17 cellular contexts compared by ENCODE assay signal in the genomic region with DNA sequence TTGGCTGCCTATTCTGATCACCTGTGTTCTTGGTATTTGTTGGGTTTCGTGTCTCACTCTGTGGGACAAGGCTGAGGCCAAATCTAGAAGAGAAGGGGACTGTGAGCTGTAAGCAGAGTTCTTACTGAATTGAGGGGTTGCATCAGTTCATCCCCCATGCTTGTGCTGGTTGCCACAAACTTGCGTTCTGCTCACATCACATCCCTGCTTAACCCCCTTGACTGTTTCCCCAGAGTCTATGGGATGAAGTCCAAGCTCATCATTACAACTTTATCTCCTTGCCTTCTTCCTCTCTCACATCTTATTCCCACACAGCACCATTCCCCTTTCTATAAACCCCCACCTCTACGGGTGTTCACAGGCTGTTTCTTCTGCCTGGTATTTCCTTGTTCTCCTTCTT.
DNase-seq lines count a peak whose midpoint lies in the region; ATAC-seq and TF ChIP-seq lines count a peak whose summit lies in the region.
"Had no signal": no experiment of that assay in that cellular context is flagged by ENCODE, and none has a peak within 500 bp of the region (broad histone marks: within the 10 kb centered on the region; RNA-seq: fewer than 3 reads in every experiment).

No MANE protein-coding gene starts in this region.

- TF ChIP-seq CTCF in AG04449 (IDR thresholded peaks at IDR 0.05; ENCODE audit: insufficient read depth, low read length, missing control alignments): no peak
- no peak for TF ChIP-seq CTCF in OCI-LY3 (IDR thresholded peaks at IDR 0.05; ENCODE audit: low read depth, low read length)
- TF ChIP-seq CTCF in esophagus muscularis mucosa (IDR thresholded peaks at IDR 0.05): no peak
- no peak for TF ChIP-seq CTCF in osteoblast (IDR thresholded peaks at IDR 0.05; ENCODE audit: extremely low read depth, low read depth, low read length)

- peaks cover 16% of the 10 kb centered on the region for H3K27me3 Mint-ChIP-seq in activated naive CD8-positive, alpha-beta T cell treated with anti-CD3 and anti-CD28 coated beads, Interleukin-2, amount 50 U/mL, for 24 hours

- H4K20me1 ChIP-seq in OCI-LY3 (ENCODE audit: insufficient read depth, low read length) (no peaks in the 10 kb centered on the region), osteoblast (ENCODE audit: insufficient read depth, low read length) (no peaks in the 10 kb centered on the region), Karpas-422 (ENCODE audit: insufficient read depth, low read depth, low read length) (no peaks in the 10 kb centered on the region)

- no peaks in the 10 kb centered on the region for H3K9me3 ChIP-seq in OCI-LY3 (ENCODE audit: insufficient read depth, low read length)
- no peaks in the 10 kb centered on the region for H3K9me3 ChIP-seq in esophagus muscularis mucosa
- no peaks in the 10 kb centered on the region for H3K9me3 ChIP-seq in osteoblast (ENCODE audit: low read depth, low read length)
- no peaks in the 10 kb centered on the region for H3K9me3 ChIP-seq in Karpas-422 (ENCODE audit: low read length)
- H3K9me3 ChIP-seq: A549, HAP-1 had no signal

- no peak for ATAC-seq in activated naive CD8-positive, alpha-beta T cell treated with anti-CD3 and anti-CD28 coated beads, Interleukin-2, amount 50 U/mL, for 24 hours
- no peak for ATAC-seq in GM21619 (IDR thresholded peaks at IDR 0.05; ENCODE audit: unreplicated experiment)
- no peak for ATAC-seq in HG02642 (IDR thresholded peaks at IDR 0.05; ENCODE audit: poor library complexity, unreplicated experiment)

- TF ChIP-seq EP300 in esophagus muscularis mucosa (IDR thresholded peaks at IDR 0.05): no peak

- WGBS in esophagus muscularis mucosa: 90% methylated on average over 3 of the region's 3 CpGs

- no peak for DNase-seq in AG04449 (ENCODE audit: low read depth, low spot score)
- DNase-seq in esophagus muscularis mucosa (ENCODE audit: extremely low spot score): peak; percentile 47
- no peak for DNase-seq in osteoblast (ENCODE audit: insufficient read length, low spot score, missing footprints)
- DNase-seq in Karpas-422: no peak
- no peak for DNase-seq in activated naive CD8-positive, alpha-beta T cell treated with anti-CD3 and anti-CD28 coated beads, Interleukin-2, amount 50 U/mL, for 24 hours
- DNase-seq: AML-193, NCI-H1417 treated with DMSO at 0.1 percent for 48 hours, NCI-H1930, NCI-H2171, NCI-H69 had no signal

- H3K27ac Mint-ChIP-seq in activated naive CD8-positive, alpha-beta T cell treated with anti-CD3 and anti-CD28 coated beads, Interleukin-2, amount 50 U/mL, for 24 hours: no peak overlapping the region

- peak overlapping the region; percentile 58; the same call in 1 of the 2 replicates for H3K9ac ChIP-seq in OCI-LY3 (ENCODE audit: low read length)
- H3K9ac ChIP-seq in Karpas-422 (ENCODE audit: low read length): no peak overlapping the region

- H3K4me1 ChIP-seq in OCI-LY3 (ENCODE audit: low read length) (peaks cover 35% of the 10 kb centered on the region), esophagus muscularis mucosa (no peaks in the 10 kb centered on the region), osteoblast (ENCODE audit: insufficient read depth, low read length) (peaks cover 40% of the 10 kb centered on the region), Karpas-422 (ENCODE audit: low read length) (no peaks in the 10 kb centered on the region)
- H3K4me1 ChIP-seq: HAP-1 had no signal

- POLR2A ChIA-PET in AG04449 (lab: Yijun Ruan, JAX): interaction anchor here (1.0 to 1.1 kb wide), 2 partner anchors 25 to 70 kb away, joined by 3 read pairs; no protein-coding TSS in a partner anchor

- H3K79me2 ChIP-seq in OCI-LY3 (ENCODE audit: low read length) (no peaks in the 10 kb centered on the region), osteoblast (ENCODE audit: insufficient read depth, low read length) (peaks cover 20% of the 10 kb centered on the region), Karpas-422 (ENCODE audit: low read length) (no peaks in the 10 kb centered on the region)

- no peak for TF ChIP-seq POLR2A in esophagus muscularis mucosa (IDR thresholded peaks at IDR 0.05; ENCODE audit: low read depth)

- peak overlapping the region; percentile 88 for H3K27ac ChIP-seq in OCI-LY3 (ENCODE audit: low read length)
- H3K27ac ChIP-seq in esophagus muscularis mucosa (replicated peaks in 1 of 4): no peak overlapping the region
- H3K27ac ChIP-seq in osteoblast (ENCODE audit: low read depth, low read length): peak overlapping the region; percentile 86
- H3K27ac ChIP-seq in Karpas-422 (ENCODE audit: low read length): no peak overlapping the region
- H3K27ac ChIP-seq: A549, HL-60 had no signal

- no peaks in the 10 kb centered on the region for H3K27me3 ChIP-seq in OCI-LY3 (ENCODE audit: low read depth, low read length)
- H3K27me3 ChIP-seq in esophagus muscularis mucosa: no peaks in the 10 kb centered on the region
- H3K27me3 ChIP-seq in osteoblast (ENCODE audit: insufficient read depth, low read length): no peaks in the 10 kb centered on the region
- no peaks in the 10 kb centered on the region for H3K27me3 ChIP-seq in Karpas-422 (ENCODE audit: low read length)

- H2AFZ ChIP-seq in OCI-LY3 (ENCODE audit: low read depth, low read length) (no peak overlapping the region), osteoblast (ENCODE audit: low read length) (no peak overlapping the region), Karpas-422 (ENCODE audit: low read length) (no peak overlapping the region)

- H3K9me2 ChIP-seq in Karpas-422 (replicated peaks; ENCODE audit: insufficient read depth, low read length): no peaks in the 10 kb centered on the region

- intact Hi-C loops in esophagus muscularis mucosa (cut with DNase I): no loop called here

- peak overlapping the region; percentile 74 for H3K4me2 ChIP-seq in OCI-LY3 (ENCODE audit: low read length)
- H3K4me2 ChIP-seq in osteoblast (ENCODE audit: insufficient read depth, low read length): no peak overlapping the region
- no peak overlapping the region for H3K4me2 ChIP-seq in Karpas-422 (ENCODE audit: low read depth, low read length, poor library complexity, severe bottlenecking)

- CTCF ChIA-PET in AG04449 (lab: Yijun Ruan, JAX): interaction anchor here (2.1 to 7.5 kb wide), 3 partner anchors 15 to 228 kb away, joined by 8 to 56 read pairs (median 14); a partner anchor contains a TSS

- H3K4me1 Mint-ChIP-seq in activated naive CD8-positive, alpha-beta T cell treated with anti-CD3 and anti-CD28 coated beads, Interleukin-2, amount 50 U/mL, for 24 hours: no peaks in the 10 kb centered on the region
- H3K4me1 Mint-ChIP-seq: CD14-positive monocyte had no signal

- H3K36me3 Mint-ChIP-seq in activated naive CD8-positive, alpha-beta T cell treated with anti-CD3 and anti-CD28 coated beads, Interleukin-2, amount 50 U/mL, for 24 hours (ENCODE audit: low read depth): no peaks in the 10 kb centered on the region
- H3K36me3 Mint-ChIP-seq: CD14-positive monocyte had no signal

- H3K4me3 ChIP-seq in AG04449 (ENCODE audit: low read depth, low read length) (peak overlapping the region; percentile 7; the same call in 1 of the 2 replicates), OCI-LY3 (ENCODE audit: low read length) (no peak overlapping the region), esophagus muscularis mucosa (no peak overlapping the region), osteoblast (ENCODE audit: insufficient read depth, low read length) (no peak overlapping the region), Karpas-422 (ENCODE audit: low read length) (no peak overlapping the region)
- H3K4me3 ChIP-seq: A549, HAP-1 had no signal

- no peaks in the 10 kb centered on the region for H3K9me3 Mint-ChIP-seq in activated naive CD8-positive, alpha-beta T cell treated with anti-CD3 and anti-CD28 coated beads, Interleukin-2, amount 50 U/mL, for 24 hours

- no peak overlapping the region for H3K4me3 Mint-ChIP-seq in activated naive CD8-positive, alpha-beta T cell treated with anti-CD3 and anti-CD28 coated beads, Interleukin-2, amount 50 U/mL, for 24 hours
- H3K4me3 Mint-ChIP-seq: CD14-positive monocyte had no signal

- H3K36me3 ChIP-seq in OCI-LY3 (replicated peaks; ENCODE audit: low read depth, low read length) (no peaks in the 10 kb centered on the region), esophagus muscularis mucosa (peaks cover 0 to 9% (median 3%) of the 10 kb centered on the region in 4 donors), osteoblast (ENCODE audit: insufficient read depth, low read length) (peaks cover 25% of the 10 kb centered on the region), Karpas-422 (ENCODE audit: insufficient read depth, low read length) (no peaks in the 10 kb centered on the region)
- H3K36me3 ChIP-seq: HAP-1 had no signal

Comparison
In these comparisons a context has a peak if more than half of its experiments do, and no peak if none do; other contexts are left out.
1. H3K27ac ChIP-seq: peak in OCI-LY3 (single experiment) and osteoblast (single experiment); none in esophagus muscularis mucosa (0 of 4) and Karpas-422 (single experiment).